ENCODE assay signal across 8 cellular contexts in genomic region chr5:177113566-177114424, GRCh38. TPM values are rescaled to one million over a fixed set of nuclear protein-coding genes. Genes with fewer than 3 reads are reported as not detected.
DNase-seq lines count a peak whose midpoint lies in the region; ATAC-seq, FAIRE-seq and TF ChIP-seq lines count a peak whose summit lies in the region.

No MANE protein-coding gene starts in this region.

- ATAC-seq in HG02678 (IDR thresholded peaks at IDR 0.05; ENCODE audit: unreplicated experiment) (peak; percentile 41), GM18870 (IDR thresholded peaks at IDR 0.05; ENCODE audit: unreplicated experiment) (no peak)

- FAIRE-seq in D721Med (lab: Jason Lieb, UNC), result no peak

- no peak for TF ChIP-seq POLR2A in lower leg skin (IDR thresholded peaks at IDR 0.05)

- no peak overlapping the region for H3K4me3 ChIP-seq in lower leg skin (ENCODE audit: low read depth, poor library complexity, severe bottlenecking)

- intact Hi-C loops in lower leg skin (cut with DNase I; ENCODE audit: low total_unique reads), result loop anchor here (10.0 kb wide), 1 partner anchor 191 kb away; the partner anchor contains the start of genes PRELID1 and RAB24

- 17% methylated on average over 14 of the region's 14 CpGs for WGBS in lower leg skin, 2 donors

- TF ChIP-seq CTCF in D721Med (IDR thresholded peaks at IDR 0.05; ENCODE audit: insufficient read depth, missing control alignments) (peak; percentile 100), lower leg skin (IDR thresholded peaks at IDR 0.05) (peak in 2 of 3 donors; percentile 70 to 98)

- DNase-seq in D721Med (ENCODE audit: insufficient read length, low spot score) (peak; percentile 82), NCI-H460 (ENCODE audit: extremely low read depth, low read depth) (peak; percentile 72), dedifferentiated amniotic fluid mesenchymal stem cell (ENCODE audit: extremely low spot score) (peak; percentile 72), lower leg skin (ENCODE audit: low spot score in 2 of 2) (peak; percentile 75 to 95)
- DNase-seq in activated CD4-positive, alpha-beta T cell treated with anti-CD3 and anti-CD28 coated beads, Interleukin-2, amount 50 U/mL, for 24 hours (ENCODE audit: low read depth in 1 of 2, low spot score in 1 of 2), result peak; percentile 67 to 69
- DNase-seq in stimulated activated CD4-positive, alpha-beta T cell treated with anti-CD3 and anti-CD28 coated beads, TNF-alpha, amount 100 ng/mL, for 48 hours (ENCODE audit: low read depth in 3 of 3), result peak; percentile 63 to 66 (median 64)

RNA-seq across cellular contexts. Expression of gene NSD1, which starts 19.8 kb away (rescaled TPM):
- 42.7 and 49.1 TPM in 2 replicates for total RNA-seq in NCI-H460 (2014; rRNA removed; shearing (Covaris generic))
- 13.1 and 20.4 TPM in 2 replicates for polyA plus RNA-seq in NCI-H460 (2014; cell fraction: nucleus; rRNA removed)
- 10 to 100 TPM; 25.1 to 36.8 (median 34.2) TPM for total RNA-seq in lower leg skin

RNA-seq across cellular contexts. Expression of gene FGFR4, which starts 27.1 kb away (rescaled TPM):
- 2.1 and 2.4 TPM in 2 replicates for total RNA-seq in NCI-H460 (2014; rRNA removed; shearing (Covaris generic))
- 15.1 and 21.1 TPM in 2 replicates for polyA plus RNA-seq in NCI-H460 (2014; cell fraction: nucleus; rRNA removed)
- total RNA-seq in lower leg skin, result 1 to 10 TPM in 2 of 4 donors, under 1 TPM in 2; 0.13 to 8.0 (median 1.1) TPM
